ENCODE assay signal across 1 cellular context in genomic region chr19:35612224-35612558, GRCh38.
A peak's percentile ranks its signal among the peaks of the same experiment; 100 is the strongest.
TF ChIP-seq lines count a peak whose summit lies in the region.

No MANE protein-coding gene starts in this region.

TF ChIP-seq in HepG2, 621 proteins besides CTCF, POLR2A, EP300 and RAD21 (continues in another document):
- TF ChIP-seq CSRNP2 (CRISPR knock-in tag; conservative IDR thresholded peaks at IDR 0.05; ENCODE audit: low read depth) (no peak), KDM4B (CRISPR knock-in tag; IDR thresholded peaks at IDR 0.05) (no peak), ZNF567 (CRISPR knock-in tag; IDR thresholded peaks at IDR 0.05; ENCODE audit: borderline replicate concordance) (no peak), GLMP (CRISPR knock-in tag; IDR thresholded peaks at IDR 0.05; ENCODE audit: borderline replicate concordance) (no peak), TBX3 (IDR thresholded peaks at IDR 0.05; ENCODE audit: borderline replicate concordance) (no peak), ZMYM3 (CRISPR knock-in tag; IDR thresholded peaks at IDR 0.05) (0 out of 2 replicates have a peak, but pooled peaks have one; percentile 18), ZNF225 (CRISPR knock-in tag; IDR thresholded peaks at IDR 0.05) (no peak), MED8 (CRISPR knock-in tag; IDR thresholded peaks at IDR 0.05; ENCODE audit: insufficient replicate concordance) (no peak), NCOA5 (CRISPR knock-in tag; IDR thresholded peaks at IDR 0.05) (no peak), MTA1 (CRISPR knock-in tag; IDR thresholded peaks at IDR 0.05; ENCODE audit: borderline replicate concordance) (no peak), MYC (CRISPR knock-in tag; IDR thresholded peaks at IDR 0.05; ENCODE audit: borderline replicate concordance) (no peak), DZIP1 (CRISPR knock-in tag; IDR thresholded peaks at IDR 0.05) (no peak), PRDM15 (CRISPR knock-in tag; IDR thresholded peaks at IDR 0.05) (no peak), ZNF775 (CRISPR knock-in tag; IDR thresholded peaks at IDR 0.05; ENCODE audit: borderline replicate concordance) (no peak), DNMT3B (CRISPR knock-in tag; conservative IDR thresholded peaks at IDR 0.05) (no peak), ZNF337 (CRISPR knock-in tag; IDR thresholded peaks at IDR 0.05; ENCODE audit: borderline replicate concordance, low read depth) (no peak), POLR2AphosphoS2 (IDR thresholded peaks at IDR 0.05; ENCODE audit: low read depth, low read length) (no peak), ZNF672 (CRISPR knock-in tag; IDR thresholded peaks at IDR 0.05) (no peak), ZNF546 (CRISPR knock-in tag; conservative IDR thresholded peaks at IDR 0.05) (0 out of 2 replicates have a peak, but pooled peaks have one; percentile 28), ZNF12 (CRISPR knock-in tag; IDR thresholded peaks at IDR 0.05) (no peak), FOXO4 (CRISPR knock-in tag; conservative IDR thresholded peaks at IDR 0.05) (no peak), ZNF703 (CRISPR knock-in tag; IDR thresholded peaks at IDR 0.05; ENCODE audit: borderline replicate concordance) (no peak), GATAD2A (CRISPR knock-in tag; IDR thresholded peaks at IDR 0.05) (no peak), MBD4 (IDR thresholded peaks at IDR 0.05; ENCODE audit: borderline replicate concordance, low read length) (no peak), BRF2 (CRISPR knock-in tag; IDR thresholded peaks at IDR 0.05) (no peak), ZNF619 (CRISPR knock-in tag; IDR thresholded peaks at IDR 0.05) (no peak), CREB1 (IDR thresholded peaks at IDR 0.05) (no peak), CREB1 (CRISPR knock-in tag; IDR thresholded peaks at IDR 0.05) (no peak), NR3C1 (CRISPR knock-in tag; IDR thresholded peaks at IDR 0.05) (no peak), ZSCAN12 (CRISPR knock-in tag; IDR thresholded peaks at IDR 0.05) (no peak), LBX2 (CRISPR knock-in tag; IDR thresholded peaks at IDR 0.05; ENCODE audit: borderline replicate concordance) (no peak), RFXAP (CRISPR knock-in tag; IDR thresholded peaks at IDR 0.05; ENCODE audit: borderline replicate concordance) (no peak), ZNF121 (CRISPR knock-in tag; IDR thresholded peaks at IDR 0.05) (0 out of 2 replicates have a peak, but pooled peaks have one; percentile 32), KAT2B (IDR thresholded peaks at IDR 0.05; ENCODE audit: borderline replicate concordance, low read depth, low read length) (no peak), CCAR2 (optimal IDR thresholded peaks at IDR 0.05; ENCODE audit: low read depth, low read length) (no peak), HMGA1 (CRISPR knock-in tag; conservative IDR thresholded peaks at IDR 0.05) (no peak), POLR2G (IDR thresholded peaks at IDR 0.05; ENCODE audit: low read depth, low read length) (no peak), SSRP1 (CRISPR knock-in tag; IDR thresholded peaks at IDR 0.05) (no peak), SRSF4 (IDR thresholded peaks at IDR 0.05; ENCODE audit: low read depth, low read length, poor library complexity, severe bottlenecking) (no peak), REPIN1 (CRISPR knock-in tag; IDR thresholded peaks at IDR 0.05; ENCODE audit: borderline replicate concordance, low read depth) (peak; percentile 13; the same call in 1 of the 2 replicates), POGZ (CRISPR knock-in tag; IDR thresholded peaks at IDR 0.05) (no peak), ZNF891 (CRISPR knock-in tag; IDR thresholded peaks at IDR 0.05) (no peak), ZNF550 (CRISPR knock-in tag; IDR thresholded peaks at IDR 0.05; ENCODE audit: borderline replicate concordance) (no peak)
- TF ChIP-seq, protein P1, sequence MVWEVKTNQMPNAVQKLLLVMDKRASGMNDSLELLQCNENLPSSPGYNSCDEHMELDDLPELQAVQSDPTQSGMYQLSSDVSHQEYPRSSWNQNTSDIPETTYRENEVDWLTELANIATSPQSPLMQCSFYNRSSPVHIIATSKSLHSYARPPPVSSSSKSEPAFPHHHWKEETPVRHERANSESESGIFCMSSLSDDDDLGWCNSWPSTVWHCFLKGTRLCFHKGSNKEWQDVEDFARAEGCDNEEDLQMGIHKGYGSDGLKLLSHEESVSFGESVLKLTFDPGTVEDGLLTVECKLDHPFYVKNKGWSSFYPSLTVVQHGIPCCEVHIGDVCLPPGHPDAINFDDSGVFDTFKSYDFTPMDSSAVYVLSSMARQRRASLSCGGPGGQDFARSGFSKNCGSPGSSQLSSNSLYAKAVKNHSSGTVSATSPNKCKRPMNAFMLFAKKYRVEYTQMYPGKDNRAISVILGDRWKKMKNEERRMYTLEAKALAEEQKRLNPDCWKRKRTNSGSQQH (CRISPR knock-in tag; IDR thresholded peaks at IDR 0.05; ENCODE audit: low read depth), result 0 out of 2 replicates have a peak, but pooled peaks have one; percentile 7
- TF ChIP-seq, protein P2, sequence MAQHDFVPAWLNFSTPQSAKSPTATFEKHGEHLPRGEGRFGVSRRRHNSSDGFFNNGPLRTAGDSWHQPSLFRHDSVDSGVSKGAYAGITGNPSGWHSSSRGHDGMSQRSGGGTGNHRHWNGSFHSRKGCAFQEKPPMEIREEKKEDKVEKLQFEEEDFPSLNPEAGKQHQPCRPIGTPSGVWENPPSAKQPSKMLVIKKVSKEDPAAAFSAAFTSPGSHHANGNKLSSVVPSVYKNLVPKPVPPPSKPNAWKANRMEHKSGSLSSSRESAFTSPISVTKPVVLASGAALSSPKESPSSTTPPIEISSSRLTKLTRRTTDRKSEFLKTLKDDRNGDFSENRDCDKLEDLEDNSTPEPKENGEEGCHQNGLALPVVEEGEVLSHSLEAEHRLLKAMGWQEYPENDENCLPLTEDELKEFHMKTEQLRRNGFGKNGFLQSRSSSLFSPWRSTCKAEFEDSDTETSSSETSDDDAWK (CRISPR knock-in tag; IDR thresholded peaks at IDR 0.05), result no peak
- TF ChIP-seq, protein P3, sequence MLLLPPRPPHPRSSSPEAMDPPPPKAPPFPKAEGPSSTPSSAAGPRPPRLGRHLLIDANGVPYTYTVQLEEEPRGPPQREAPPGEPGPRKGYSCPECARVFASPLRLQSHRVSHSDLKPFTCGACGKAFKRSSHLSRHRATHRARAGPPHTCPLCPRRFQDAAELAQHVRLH (CRISPR knock-in tag; IDR thresholded peaks at IDR 0.05; ENCODE audit: borderline replicate concordance, low read depth), result no peak
- TF ChIP-seq, protein P4, sequence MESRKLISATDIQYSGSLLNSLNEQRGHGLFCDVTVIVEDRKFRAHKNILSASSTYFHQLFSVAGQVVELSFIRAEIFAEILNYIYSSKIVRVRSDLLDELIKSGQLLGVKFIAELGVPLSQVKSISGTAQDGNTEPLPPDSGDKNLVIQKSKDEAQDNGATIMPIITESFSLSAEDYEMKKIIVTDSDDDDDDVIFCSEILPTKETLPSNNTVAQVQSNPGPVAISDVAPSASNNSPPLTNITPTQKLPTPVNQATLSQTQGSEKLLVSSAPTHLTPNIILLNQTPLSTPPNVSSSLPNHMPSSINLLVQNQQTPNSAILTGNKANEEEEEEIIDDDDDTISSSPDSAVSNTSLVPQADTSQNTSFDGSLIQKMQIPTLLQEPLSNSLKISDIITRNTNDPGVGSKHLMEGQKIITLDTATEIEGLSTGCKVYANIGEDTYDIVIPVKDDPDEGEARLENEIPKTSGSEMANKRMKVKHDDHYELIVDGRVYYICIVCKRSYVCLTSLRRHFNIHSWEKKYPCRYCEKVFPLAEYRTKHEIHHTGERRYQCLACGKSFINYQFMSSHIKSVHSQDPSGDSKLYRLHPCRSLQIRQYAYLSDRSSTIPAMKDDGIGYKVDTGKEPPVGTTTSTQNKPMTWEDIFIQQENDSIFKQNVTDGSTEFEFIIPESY (CRISPR knock-in tag; IDR thresholded peaks at IDR 0.05), result no peak
